1 cellular context compared by ENCODE assay signal in genomic region chr1:204296431-204296988, GRCh38.
A peak's percentile ranks its signal among the peaks of the same experiment; 100 is the strongest.
TF ChIP-seq lines count a peak whose summit lies in the region.

No MANE protein-coding gene starts in this region.

TF ChIP-seq in K562, 482 proteins besides CTCF, POLR2A, EP300 and RAD21:
- no peak for TF ChIP-seq FOXO4 (CRISPR knock-in tag; IDR thresholded peaks at IDR 0.05)
- no peak for TF ChIP-seq NR1H2 (CRISPR knock-in tag; IDR thresholded peaks at IDR 0.05)
- peak; percentile 42; the same call in 1 of the 2 replicates for TF ChIP-seq VEZF1 (CRISPR knock-in tag; IDR thresholded peaks at IDR 0.05)
